25 cellular contexts compared by ENCODE assay signal in genomic region chr14:100577321-100577985, GRCh38. TPM values are rescaled to one million over a fixed set of nuclear protein-coding genes. Genes with fewer than 3 reads are reported as not detected.
DNase-seq lines count a peak whose midpoint lies in the region; ATAC-seq and TF ChIP-seq lines count a peak whose summit lies in the region.
"Had no signal": no experiment of that assay in that cellular context is flagged by ENCODE, and none has a peak within 500 bp of the region (broad histone marks: within the 10 kb centered on the region; RNA-seq: fewer than 3 reads in every experiment).

No MANE protein-coding gene starts in this region.

- H3K23ac ChIP-seq in trophoblast cell (ENCODE audit: low read length) = no peak overlapping the region

- no peak overlapping the region for H2AK5ac ChIP-seq in trophoblast cell (ENCODE audit: low read length)

- TF ChIP-seq CTCF in BE2C (IDR thresholded peaks at IDR 0.05; ENCODE audit: low read depth, low read length) (no peak), Panc1 (IDR thresholded peaks at IDR 0.05) (no peak), mucosa of descending colon (IDR thresholded peaks at IDR 0.05) (no peak), GM23338 (conservative IDR thresholded peaks at IDR 0.05; ENCODE audit: low read depth in 2 of 2) (no peak)

- intact Hi-C loops in Panc1 (cut with micrococcal nuclease; ENCODE audit: unreplicated experiment) (no loop called here), cardiac septum (cut with DNase I) (no loop called here), mucosa of descending colon (cut with DNase I, micrococcal nuclease) (no loop called here)

- no peaks in the 10 kb centered on the region for H3K9me2 ChIP-seq in GM23338 (ENCODE audit: insufficient read depth)

- H3K79me2 ChIP-seq in trophoblast cell (ENCODE audit: control insufficient read depth, insufficient read depth, low read length, poor library complexity) = no peaks in the 10 kb centered on the region
- H3K79me2 ChIP-seq in GM23338 (replicated peaks; ENCODE audit: insufficient read depth) = no peaks in the 10 kb centered on the region

- no peak overlapping the region for H3K18ac ChIP-seq in trophoblast cell (ENCODE audit: low read length)

- H4K91ac ChIP-seq in trophoblast cell (ENCODE audit: low read depth, low read length) = no peak overlapping the region

- H3K4me1 Mint-ChIP-seq in GM23338 = peaks cover 11% of the 10 kb centered on the region

- H3K36me3 ChIP-seq in BE2C = no peaks in the 10 kb centered on the region
- H3K36me3 ChIP-seq in Panc1 (ENCODE audit: control insufficient read depth, insufficient read depth, low read length) = no peaks in the 10 kb centered on the region
- H3K36me3 ChIP-seq in mucosa of descending colon (ENCODE audit: low read depth) = no peaks in the 10 kb centered on the region
- H3K36me3 ChIP-seq in trophoblast cell (ENCODE audit: control insufficient read depth in 1 of 2, insufficient read depth in 2 of 2, low read length in 2 of 2) = no peaks in the 10 kb centered on the region
- no peaks in the 10 kb centered on the region for H3K36me3 ChIP-seq in GM23338 (ENCODE audit: insufficient read depth)
- H3K36me3 ChIP-seq: adrenal gland, colonic mucosa, HAP-1, prostate gland had no signal

- H3K14ac ChIP-seq in trophoblast cell (ENCODE audit: low read length) = no peak overlapping the region

- CTCF ChIA-PET in Panc1 (lab: Charles Lee) = no interaction called here

- H3K4me2 ChIP-seq in trophoblast cell (ENCODE audit: low read length) (no peak overlapping the region), GM23338 (no peak overlapping the region)
- H3K4me2 ChIP-seq: smooth muscle cell had no signal

- no peaks in the 10 kb centered on the region for H3K79me1 ChIP-seq in trophoblast cell (ENCODE audit: low read length)

- H2AFZ ChIP-seq in trophoblast cell (ENCODE audit: insufficient read depth, low read length, poor library complexity) (no peak overlapping the region), GM23338 (no peak overlapping the region)

- POLR2A ChIA-PET in Panc1 (lab: Charles Lee) = no interaction called here

- DNase-seq in BE2C (peak; percentile 71), Panc1 (ENCODE audit: low read depth, low spot score) (no peak), cardiac septum (ENCODE audit: low spot score) (peak; percentile 74), mucosa of descending colon (peak in 2 of 3 donors; percentile 20 to 35), trophoblast cell (no peak), GM23338 (ENCODE audit: low spot score) (no peak)
- DNase-seq: activated CD4-positive, alpha-beta T cell treated with anti-CD3 and anti-CD28 coated beads, Interleukin-2, amount 50 U/mL, for 4 hours; activated gamma-delta T cell; C1 segment of cervical spinal cord; colonic mucosa; effector memory CD4-positive, alpha-beta T cell; foreskin melanocyte; hypothalamus; NCI-H1092 treated with DMSO at 0.1 percent for 48 hours; NCI-H187 treated with DMSO at 0.1 percent for 48 hours; NCI-H526 treated with DMSO at 0.1 percent for 48 hours; stimulated activated CD4-positive, alpha-beta T cell treated with anti-CD3 and anti-CD28 coated beads, Interleukin-2, amount 100 ng/mL, for 48 hours had no signal

- ATAC-seq in Panc1 = 0 out of 2 replicates have a peak, but pooled peaks have one; percentile 23
- ATAC-seq in mucosa of descending colon = no peak
- ATAC-seq in GM23338 = no peak
- ATAC-seq in HG03442 (IDR thresholded peaks at IDR 0.05; ENCODE audit: unreplicated experiment) = no peak
- ATAC-seq: stimulated activated memory B cell treated with anti-CD40 and anti-IgM and Interleukin-4, amounts not matched to agents 10 μg/mL and 1 μg/mL and 100 μg/mL, for 72 hours had no signal

- no peak overlapping the region for H4K8ac ChIP-seq in trophoblast cell (ENCODE audit: low read depth, low read length)

- no peak overlapping the region for H2BK12ac ChIP-seq in trophoblast cell (ENCODE audit: low read length)

- no peak overlapping the region for H3K4me3 Mint-ChIP-seq in GM23338
- H3K4me3 Mint-ChIP-seq: stimulated activated memory B cell treated with anti-CD40 and anti-IgM and Interleukin-4, amounts not matched to agents 10 μg/mL and 1 μg/mL and 100 μg/mL, for 72 hours had no signal

- no TSS peak for BruUV-seq in Panc1 (replicated peaks; lab: Mats Ljungman, UMichigan)

- no peak overlapping the region for H4K12ac ChIP-seq in trophoblast cell (ENCODE audit: low read depth, low read length)

- in situ Hi-C loops in Panc1 (cut with HindIII; ENCODE audit: low pct_unique_long_range_greater_than_20kb, low sequenced_read_pairs) = no loop called here

- no peaks in the 10 kb centered on the region for H4K20me1 ChIP-seq in GM23338 (replicated peaks; ENCODE audit: insufficient read depth)

- no peak overlapping the region for H3K27ac Mint-ChIP-seq in GM23338
- H3K27ac Mint-ChIP-seq: stimulated activated memory B cell treated with anti-CD40 and anti-IgM and Interleukin-4, amounts not matched to agents 10 μg/mL and 1 μg/mL and 100 μg/mL, for 72 hours had no signal

- no peaks in the 10 kb centered on the region for H3K36me3 Mint-ChIP-seq in GM23338 (ENCODE audit: low read depth)
- H3K36me3 Mint-ChIP-seq: stimulated activated memory B cell treated with anti-CD40 and anti-IgM and Interleukin-4, amounts not matched to agents 10 μg/mL and 1 μg/mL and 100 μg/mL, for 72 hours had no signal

- no CpG with 5 or more reads among the region's 23 CpGs for WGBS in trophoblast cell (ENCODE audit: extremely low coverage, insufficient coverage, insufficient read length)

- H3K4me3 ChIP-seq in BE2C (ENCODE audit: low read depth, low read length) (no peak overlapping the region), Panc1 (ENCODE audit: low read depth in 2 of 2, low read length in 2 of 2) (no peak overlapping the region), mucosa of descending colon (no peak overlapping the region), trophoblast cell (ENCODE audit: low read depth, low read length) (no peak overlapping the region), GM23338 (no peak overlapping the region)
- H3K4me3 ChIP-seq: adrenal gland, colonic mucosa, HAP-1, lung, prostate gland, smooth muscle cell had no signal

- H3K27me3 ChIP-seq in BE2C (no peaks in the 10 kb centered on the region), Panc1 (ENCODE audit: control insufficient read depth, insufficient read depth, low read length) (no peaks in the 10 kb centered on the region), trophoblast cell (ENCODE audit: insufficient read depth, low read length) (no peaks in the 10 kb centered on the region), GM23338 (ENCODE audit: insufficient read depth) (no peaks in the 10 kb centered on the region)
- H3K27me3 ChIP-seq: adrenal gland, colonic mucosa had no signal

- no peak overlapping the region for H3K9ac ChIP-seq in trophoblast cell (ENCODE audit: low read length)

- H3K9me3 ChIP-seq in BE2C (no peaks in the 10 kb centered on the region), Panc1 (ENCODE audit: control insufficient read depth, insufficient read depth, low read depth, low read length) (no peaks in the 10 kb centered on the region), mucosa of descending colon (no peaks in the 10 kb centered on the region), trophoblast cell (ENCODE audit: insufficient read depth, low read depth, low read length) (peaks cover 1% of the 10 kb centered on the region)
- H3K9me3 ChIP-seq: adrenal gland, colonic mucosa, HAP-1, prostate gland had no signal

- H3K27ac ChIP-seq in Panc1 (ENCODE audit: low read length) (no peak overlapping the region), trophoblast cell (ENCODE audit: low read depth, low read length) (no peak overlapping the region), GM23338 (ENCODE audit: low read depth) (no peak overlapping the region)
- H3K27ac ChIP-seq: adrenal gland, colonic mucosa, prostate gland had no signal

- H2BK120ac ChIP-seq in trophoblast cell (ENCODE audit: insufficient read depth, low read length, poor library complexity) = no peak overlapping the region

- no peak overlapping the region for H3K4ac ChIP-seq in trophoblast cell (ENCODE audit: low read depth, low read length)

- H3F3A ChIP-seq in GM23338 (replicated peaks; ENCODE audit: low read depth) = no peaks in the 10 kb centered on the region

- no peaks in the 10 kb centered on the region for H3K9me3 Mint-ChIP-seq in GM23338
- H3K9me3 Mint-ChIP-seq: stimulated activated memory B cell treated with anti-CD40 and anti-IgM and Interleukin-4, amounts not matched to agents 10 μg/mL and 1 μg/mL and 100 μg/mL, for 72 hours had no signal

- H2BK5ac ChIP-seq in trophoblast cell (ENCODE audit: low read depth, low read length, poor library complexity) = no peak overlapping the region

- H3K27me3 Mint-ChIP-seq in GM23338 (ENCODE audit: insufficient read depth, low read depth, poor library complexity) = peaks cover 16% of the 10 kb centered on the region

- peaks cover 22% of the 10 kb centered on the region for H3K4me1 ChIP-seq in BE2C
- H3K4me1 ChIP-seq in Panc1 (ENCODE audit: control insufficient read depth, insufficient read depth, low read length) = 0 out of 2 replicates have a peak, but pooled peaks cover 2% of the 10 kb centered on the region
- H3K4me1 ChIP-seq in mucosa of descending colon (ENCODE audit: low read depth) = no peaks in the 10 kb centered on the region
- H3K4me1 ChIP-seq in trophoblast cell (ENCODE audit: control insufficient read depth in 1 of 2, insufficient read depth in 2 of 2, low read length in 2 of 2) = no peaks in the 10 kb centered on the region
- H3K4me1 ChIP-seq in GM23338 (ENCODE audit: insufficient read depth) = peaks cover 5% of the 10 kb centered on the region; the same call in 1 of the 2 replicates
- H3K4me1 ChIP-seq: adrenal gland, colonic mucosa, HAP-1, prostate gland had no signal

RNA-seq across cellular contexts. Expression of gene BEGAIN, which starts 9.8 kb away (rescaled TPM):
- 178 TPM for polyA plus RNA-seq in BE2C (2012; ENCODE audit: insufficient read depth, insufficient read length, low read depth)
- total RNA-seq in Panc1 (2021; ENCODE audit: unreplicated experiment) (26.5 TPM), cardiac septum (1.2 TPM), mucosa of descending colon (1 to 10 TPM in 2 of 3 donors, under 1 TPM in 1; 0.75 to 2.5 (median 1.1) TPM)
- 37.2 TPM for polyA plus RNA-seq in Panc1 (2012; ENCODE audit: insufficient read length)
- 0.01 TPM in 1 of 2 replicates, not detected in the other for polyA plus RNA-seq in trophoblast cell (2013)
- total RNA-seq in GM23338 (2014; rRNA removed; shearing (Covaris generic)) = 2.4 and 6.6 TPM in 2 replicates
- 0.60 and 0.94 TPM in 2 replicates for polyA plus RNA-seq in GM23338 (2016; fragmentation: Nextera tagmentation; extraction: Ambion mirVana)
- total RNA-seq: RPMI7951 had no signal

Comparison
In these comparisons a context has a peak if more than half of its experiments do, and no peak if none do; other contexts are left out.
1. DNase-seq: peak in BE2C (single experiment), cardiac septum (single experiment) and mucosa of descending colon (2 of 3); none in Panc1 (single experiment), trophoblast cell (0 of 2) and GM23338 (single experiment).